ENCODE assay signal across 8 cellular contexts in genomic region chr2:38146302-38146916, GRCh38.
DNase-seq lines count a peak whose midpoint lies in the region; ATAC-seq and TF ChIP-seq lines count a peak whose summit lies in the region.

No MANE protein-coding gene starts in this region.

- intact Hi-C loops in Panc1 (cut with micrococcal nuclease; ENCODE audit: unreplicated experiment) (no loop called here), esophagus muscularis mucosa (cut with DNase I) (no loop called here)

- BruUV-seq in Panc1 (replicated peaks; lab: Mats Ljungman, UMichigan) = no TSS peak

- H3K36me3 ChIP-seq in Panc1 (ENCODE audit: control insufficient read depth, insufficient read depth, low read length) (no peaks in the 10 kb centered on the region), esophagus muscularis mucosa (no peaks in the 10 kb centered on the region), BE2C (no peaks in the 10 kb centered on the region)

- ATAC-seq in HG02759 (IDR thresholded peaks at IDR 0.05; ENCODE audit: unreplicated experiment) = peak; percentile 68
- ATAC-seq in Panc1 = peak; percentile 79

- no peak for TF ChIP-seq EP300 in esophagus muscularis mucosa (IDR thresholded peaks at IDR 0.05)

- CTCF ChIA-PET in Panc1 (lab: Charles Lee) = no interaction called here

- peaks cover 8% of the 10 kb centered on the region; the same call in 1 of the 2 replicates for H3K9me3 ChIP-seq in Panc1 (ENCODE audit: control insufficient read depth, insufficient read depth, low read depth, low read length)
- no peaks in the 10 kb centered on the region for H3K9me3 ChIP-seq in esophagus muscularis mucosa
- no peaks in the 10 kb centered on the region for H3K9me3 ChIP-seq in BE2C

- H3K27ac ChIP-seq in Panc1 (ENCODE audit: low read length) (no peak overlapping the region), esophagus muscularis mucosa (replicated peaks in 1 of 4) (peak overlapping the region; percentile 73 to 80 (median 76))

- H3K4me3 ChIP-seq in Panc1 (ENCODE audit: low read depth in 2 of 2, low read length in 2 of 2) (no peak overlapping the region), esophagus muscularis mucosa (no peak overlapping the region), BE2C (ENCODE audit: low read depth, low read length) (no peak overlapping the region)

- POLR2A ChIA-PET in Panc1 (lab: Charles Lee) = interaction anchor here (0.7 kb wide), 1 partner anchor 185 kb away, joined by 16 read pairs; no protein-coding TSS in a partner anchor

- in situ Hi-C loops in Panc1 (cut with HindIII; ENCODE audit: low pct_unique_long_range_greater_than_20kb, low sequenced_read_pairs) = no loop called here

- H3K4me1 ChIP-seq in Panc1 (ENCODE audit: control insufficient read depth, insufficient read depth, low read length) (peaks cover 6% of the 10 kb centered on the region; the same call in 1 of the 2 replicates), esophagus muscularis mucosa (peaks cover 11 to 34% (median 23%) of the 10 kb centered on the region in 4 donors), BE2C (no peaks in the 10 kb centered on the region)

- WGBS in esophagus muscularis mucosa = 30% methylated on average over 7 of the region's 7 CpGs

- H3K27me3 ChIP-seq in Panc1 (ENCODE audit: control insufficient read depth, insufficient read depth, low read length) (no peaks in the 10 kb centered on the region), esophagus muscularis mucosa (no peaks in the 10 kb centered on the region), BE2C (no peaks in the 10 kb centered on the region)

- DNase-seq in SIG-M5 treated with dmso at 0.1 percent for 504 hours (lab: John Stamatoyannopoulos, UW; ENCODE audit: unreplicated experiment) = peak; percentile 41
- DNase-seq in SIG-M5 (lab: John Stamatoyannopoulos, UW) = no peak
- no peak for DNase-seq in Panc1 (ENCODE audit: low read depth, low spot score)
- no peak for DNase-seq in esophagus muscularis mucosa (ENCODE audit: extremely low spot score)
- peak; percentile 14 for DNase-seq in pons (ENCODE audit: low spot score)
- DNase-seq in NCI-H1092 (lab: John Stamatoyannopoulos, UW) = no peak
- no peak for DNase-seq in BE2C

- TF ChIP-seq POLR2A in esophagus muscularis mucosa (IDR thresholded peaks at IDR 0.05; ENCODE audit: low read depth) = no peak

- no peak for TF ChIP-seq CTCF in Panc1 (IDR thresholded peaks at IDR 0.05)
- TF ChIP-seq CTCF in esophagus muscularis mucosa (IDR thresholded peaks at IDR 0.05) = no peak
- no peak for TF ChIP-seq CTCF in BE2C (IDR thresholded peaks at IDR 0.05; ENCODE audit: low read depth, low read length)

Comparison
In these comparisons a context has a peak if more than half of its experiments do, and no peak if none do; other contexts are left out.
1. DNase-seq: peak in SIG-M5 treated with dmso at 0.1 percent for 504 hours (single experiment) and pons (single experiment); none in SIG-M5 (single experiment), Panc1 (single experiment), esophagus muscularis mucosa (single experiment), NCI-H1092 (single experiment) and BE2C (single experiment).